ENCODE assay signal across 19 cellular contexts in the genomic region with DNA sequence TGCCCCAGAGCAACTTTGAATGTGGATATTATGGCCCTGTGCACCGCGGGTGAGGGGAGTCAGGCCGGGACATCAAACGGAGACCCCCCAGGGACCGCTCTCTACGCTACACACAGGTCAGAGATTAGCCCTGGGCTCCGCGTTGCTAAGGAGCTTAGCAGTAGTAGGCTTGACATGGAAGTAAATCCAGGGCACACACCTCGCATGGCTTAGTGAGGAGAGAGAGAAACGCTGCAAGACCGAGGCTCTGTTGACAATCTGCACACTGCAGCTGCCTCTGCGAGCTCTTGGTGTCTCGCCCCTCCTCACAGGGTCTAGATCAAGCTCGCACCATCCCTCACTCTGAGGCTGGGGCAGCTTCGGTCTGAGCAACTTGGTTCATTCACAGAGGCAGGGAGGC.
"Had no signal": no experiment of that assay in that cellular context is flagged by ENCODE, and none has a peak within 500 bp of the region (broad histone marks: within the 10 kb centered on the region; RNA-seq: fewer than 3 reads in every experiment).

No MANE protein-coding gene starts in this region.

- H3K36me3 Mint-ChIP-seq: naive B cell; stimulated activated memory B cell treated with anti-CD40 and anti-IgM and Interleukin-4, amounts not matched to agents 10 μg/mL and 1 μg/mL and 100 μg/mL, for 72 hours; T-cell had no signal

- H3K27me3 ChIP-seq: ascending aorta had no signal

- H3K27ac Mint-ChIP-seq: activated naive CD4-positive, alpha-beta T cell treated with anti-CD3 and anti-CD28 coated beads for 36 hours; activated T-helper 2 cell treated with anti-CD3 and anti-CD28 coated beads, Interferon-gamma antibody, Interleukin-2, Interleukin-4, amounts not matched to agents 10 μg/mL and 5 μg/mL and 100 μg/mL, durations not matched to agents 14 hours and 24 hours and 36 hours; dendritic cell treated with granulocyte-macrophage colony-stimulating factor and Interleukin-4, amounts not matched to agents 40 ng/mL and 50 ng/mL, for 4 days; effector memory CD8-positive, alpha-beta T cell; naive B cell; stimulated activated memory B cell treated with anti-CD40 and anti-IgM and Interleukin-4, amounts not matched to agents 10 μg/mL and 1 μg/mL and 100 μg/mL, for 72 hours; T-cell had no signal

- FAIRE-seq: bronchial epithelial cell, frontal cortex, urothelium cell line had no signal

- H3K9me3 Mint-ChIP-seq: activated naive CD4-positive, alpha-beta T cell treated with anti-CD3 and anti-CD28 coated beads for 36 hours; activated T-helper 2 cell treated with anti-CD3 and anti-CD28 coated beads, Interferon-gamma antibody, Interleukin-2, Interleukin-4, amounts not matched to agents 10 μg/mL and 5 μg/mL and 100 μg/mL, durations not matched to agents 14 hours and 24 hours and 36 hours; dendritic cell treated with granulocyte-macrophage colony-stimulating factor and Interleukin-4, amounts not matched to agents 40 ng/mL and 50 ng/mL, for 4 days; effector memory CD8-positive, alpha-beta T cell; stimulated activated memory B cell treated with anti-CD40 and anti-IgM and Interleukin-4, amounts not matched to agents 10 μg/mL and 1 μg/mL and 100 μg/mL, for 72 hours; T-cell had no signal

- H3K27ac ChIP-seq: ascending aorta, epithelial cell of prostate, heart right ventricle, psoas muscle, tibial artery had no signal

- H3K4me3 Mint-ChIP-seq: activated naive CD4-positive, alpha-beta T cell treated with anti-CD3 and anti-CD28 coated beads for 36 hours; dendritic cell treated with granulocyte-macrophage colony-stimulating factor and Interleukin-4, amounts not matched to agents 40 ng/mL and 50 ng/mL, for 4 days; effector memory CD8-positive, alpha-beta T cell; stimulated activated memory B cell treated with anti-CD40 and anti-IgM and Interleukin-4, amounts not matched to agents 10 μg/mL and 1 μg/mL and 100 μg/mL, for 72 hours; T-cell had no signal

- H3K27me3 Mint-ChIP-seq: stimulated activated memory B cell treated with anti-CD40 and anti-IgM and Interleukin-4, amounts not matched to agents 10 μg/mL and 1 μg/mL and 100 μg/mL, for 72 hours had no signal

- H3K9me3 ChIP-seq: ascending aorta, heart right ventricle, psoas muscle, tibial artery had no signal

- H3K36me3 ChIP-seq: ascending aorta, heart right ventricle, tibial artery had no signal

- H3K4me1 ChIP-seq: ascending aorta, psoas muscle, tibial artery had no signal

- H3K4me1 Mint-ChIP-seq: naive B cell; stimulated activated memory B cell treated with anti-CD40 and anti-IgM and Interleukin-4, amounts not matched to agents 10 μg/mL and 1 μg/mL and 100 μg/mL, for 72 hours; T-cell had no signal

- DNase-seq: activated CD4-positive, CD25-positive, alpha-beta regulatory T cell treated with anti-CD3 and anti-CD28 coated beads, Interleukin-2, amount 50 U/mL, for 72 hours; activated naive CD4-positive, alpha-beta T cell treated with anti-CD3 and anti-CD28 coated beads for 36 hours; effector memory CD8-positive, alpha-beta T cell; heart right ventricle; islet precursor cell; naive B cell; psoas muscle; stimulated activated CD4-positive, alpha-beta T cell treated with anti-CD3 and anti-CD28 coated beads, Interleukin-2, amount 100 ng/mL, for 48 hours; T-cell; T-helper 9 cell; tibial artery had no signal

- H3K4me3 ChIP-seq: ascending aorta, heart right ventricle, psoas muscle, tibial artery had no signal
